ENCODE assay signal across 8 cellular contexts in genomic region chr11:129117595-129118350, GRCh38.
DNase-seq lines count a peak whose midpoint lies in the region; ATAC-seq, FAIRE-seq and TF ChIP-seq lines count a peak whose summit lies in the region.

No MANE protein-coding gene starts in this region.

- peak; percentile 97 for TF ChIP-seq RAD21 in HCT116 (IDR thresholded peaks at IDR 0.05; ENCODE audit: low read depth)

- H3K9me3 ChIP-seq in HCT116 (ENCODE audit: control insufficient read depth in 1 of 2, insufficient read depth in 1 of 2, low read depth in 1 of 2, low read length in 2 of 2) (no peaks in the 10 kb centered on the region), thoracic aorta (no peaks in the 10 kb centered on the region)

- CTCF ChIA-PET in HCT116 (lab: Charles Lee): interaction anchor here (0.6 to 1.4 kb wide), 3 partner anchors 161 to 214 kb away, joined by 3 to 15 read pairs (median 4); no protein-coding TSS in a partner anchor

- POLR2A ChIA-PET in HCT116 (lab: Charles Lee): no interaction called here

- no peak for TF ChIP-seq POLR2A in HCT116 (IDR thresholded peaks at IDR 0.05; ENCODE audit: borderline replicate concordance, extremely low read depth, insufficient read depth, insufficient read length)

- H3K27ac ChIP-seq in HCT116 (ENCODE audit: low read depth, low read length) (no peak overlapping the region), mesendoderm (ENCODE audit: low read depth, low read length) (no peak overlapping the region), thoracic aorta (no peak overlapping the region)

- no peak overlapping the region for H2BK120ac ChIP-seq in mesendoderm (ENCODE audit: low read depth, low read length)

- peak; percentile 90 for FAIRE-seq in TTC549 (lab: Jason Lieb, UNC)

- no peak overlapping the region for H4K5ac ChIP-seq in mesendoderm (ENCODE audit: low read length)

- H3K9ac ChIP-seq in HCT116 (ENCODE audit: low read length): no peak overlapping the region
- no peak overlapping the region for H3K9ac ChIP-seq in mesendoderm (ENCODE audit: low read length)

- no peak overlapping the region for H3K18ac ChIP-seq in mesendoderm (ENCODE audit: low read length)

- no peak overlapping the region for H3K4me2 ChIP-seq in HCT116 (ENCODE audit: low read length)
- H3K4me2 ChIP-seq in mesendoderm (ENCODE audit: low read length): no peak overlapping the region

- H2AK5ac ChIP-seq in mesendoderm (ENCODE audit: low read length): no peak overlapping the region

- no peak overlapping the region for H2BK5ac ChIP-seq in mesendoderm (ENCODE audit: low read length)

- H2AFZ ChIP-seq in HCT116 (ENCODE audit: low read depth, low read length, poor library complexity, severe bottlenecking): no peak overlapping the region

- RAD21 ChIA-PET in HCT116 (lab: Charles Lee; ENCODE audit: low non-redundant PET in 1 of 2, low total read pairs in 2 of 2, uncharacterized antibody in 2 of 2, unreplicated experiment in 2 of 2): interaction anchor here (0.7 to 1.5 kb wide), 2 partner anchors 214 kb away, joined by 3 to 7 read pairs; no protein-coding TSS in a partner anchor

- no peak overlapping the region for H4K8ac ChIP-seq in mesendoderm (ENCODE audit: low read depth, low read length)

- H3K27me3 ChIP-seq in HCT116 (ENCODE audit: insufficient read depth, low read length) (no peaks in the 10 kb centered on the region), mesendoderm (ENCODE audit: insufficient read depth, low read length, poor library complexity) (no peaks in the 10 kb centered on the region), thoracic aorta (replicated peaks; ENCODE audit: insufficient read depth) (no peaks in the 10 kb centered on the region)

- no peak overlapping the region for H3K4ac ChIP-seq in mesendoderm (ENCODE audit: low read depth, low read length)

- H3K79me2 ChIP-seq in HCT116 (ENCODE audit: insufficient read depth, low read length): no peaks in the 10 kb centered on the region
- H3K79me2 ChIP-seq in mesendoderm (ENCODE audit: control insufficient read depth, insufficient read depth, low read length): no peaks in the 10 kb centered on the region

- H4K20me1 ChIP-seq in HCT116 (ENCODE audit: insufficient read depth): no peaks in the 10 kb centered on the region

- H2BK15ac ChIP-seq in mesendoderm (replicated peaks; ENCODE audit: low read depth): no peak overlapping the region

- no peak overlapping the region for H3K56ac ChIP-seq in mesendoderm (ENCODE audit: low read length)

- no TSS peak for BruUV-seq in HCT116 (replicated peaks; lab: Mats Ljungman, UMichigan)

- no peak overlapping the region for H3K23ac ChIP-seq in mesendoderm (ENCODE audit: low read length)

- peak; percentile 2 to 44 for DNase-seq in activated CD4-positive, alpha-beta T cell treated with anti-CD3 and anti-CD28 coated beads for 24 hours (ENCODE audit: low read depth in 2 of 2)
- no peak for DNase-seq in activated CD4-positive, alpha-beta T cell treated with anti-CD3 and anti-CD28 coated beads for 1 hour
- DNase-seq in HCT116 (ENCODE audit: low read depth, low spot score): peak; percentile 63
- peak; percentile 1 for DNase-seq in NCI-H187 treated with DMSO at 0.1 percent for 48 hours (lab: John Stamatoyannopoulos, UW)
- peak; percentile 11 for DNase-seq in effector CD4-positive, alpha-beta T cell
- DNase-seq in mesendoderm: peak; percentile 75
- DNase-seq in thoracic aorta (ENCODE audit: low spot score): no peak

- peak; percentile 71 to 95 (median 92) for TF ChIP-seq CTCF in HCT116 (IDR thresholded peaks at IDR 0.05 in 2 of 3, conservative IDR thresholded peaks at IDR 0.05 in 1 of 3; ENCODE audit: borderline replicate concordance in 1 of 3, insufficient read depth in 1 of 3, low read depth in 2 of 3, low read length in 2 of 3)
- peak; percentile 76 for TF ChIP-seq CTCF in thoracic aorta (IDR thresholded peaks at IDR 0.05)

- peak; percentile 67; the same call in 1 of the 2 replicates for ATAC-seq in HCT116
- ATAC-seq in thoracic aorta (ENCODE audit: insufficient number of reproducible peaks, low FRiP score, low read depth): no peak

- no peaks in the 10 kb centered on the region for H3K79me1 ChIP-seq in mesendoderm (ENCODE audit: low read length)

- H3K4me3 ChIP-seq in HCT116 (replicated peaks in 1 of 2; ENCODE audit: low read depth in 1 of 2, low read length in 2 of 2) (no peak overlapping the region), mesendoderm (ENCODE audit: low read length) (no peak overlapping the region), thoracic aorta (no peak overlapping the region)

- intact Hi-C loops in HCT116 (cut with micrococcal nuclease): loop anchor here (1.0 to 2.0 kb wide), 4 partner anchors 215 to 634 kb away; no protein-coding TSS in a partner anchor

- WGBS in mesendoderm (ENCODE audit: extremely low coverage, insufficient coverage, low lambda C conversion rate): no CpG with 5 or more reads among the region's 6 CpGs

- H3K9me2 ChIP-seq in HCT116 (ENCODE audit: insufficient read depth): no peaks in the 10 kb centered on the region

- H3K4me1 ChIP-seq in HCT116 (ENCODE audit: control insufficient read depth in 1 of 2, insufficient read depth in 2 of 2, low read length in 2 of 2): peaks cover 5 to 12% of the 10 kb centered on the region in 2 experiments; a peak in 3 of 4 replicates
- no peaks in the 10 kb centered on the region for H3K4me1 ChIP-seq in mesendoderm (ENCODE audit: control insufficient read depth, low read depth, low read length)
- no peaks in the 10 kb centered on the region for H3K4me1 ChIP-seq in thoracic aorta (ENCODE audit: control insufficient read depth in 1 of 2, low read depth in 2 of 2)

- H3K36me3 ChIP-seq in HCT116 (ENCODE audit: control insufficient read depth in 1 of 2, insufficient read depth in 2 of 2, low read length in 2 of 2): no peaks in the 10 kb centered on the region
- H3K36me3 ChIP-seq in mesendoderm (ENCODE audit: control insufficient read depth, insufficient read depth, low read length): no peaks in the 10 kb centered on the region
- H3K36me3 ChIP-seq in thoracic aorta: no peaks in the 10 kb centered on the region

TF ChIP-seq in HCT116, 20 proteins besides CTCF, POLR2A, EP300 and RAD21 (continues in another document):
- no peak for TF ChIP-seq EZH2 (IDR thresholded peaks at IDR 0.05)
- no peak for TF ChIP-seq JUND (IDR thresholded peaks at IDR 0.05)
- TF ChIP-seq EGR1 (IDR thresholded peaks at IDR 0.05; ENCODE audit: low read depth): no peak
- no peak for TF ChIP-seq CBX3 (IDR thresholded peaks at IDR 0.05; ENCODE audit: low read depth)
- TF ChIP-seq FOSL1 (IDR thresholded peaks at IDR 0.05; ENCODE audit: low read depth): no peak
- no peak for TF ChIP-seq CEBPB (IDR thresholded peaks at IDR 0.05; ENCODE audit: low read depth)
- no peak for TF ChIP-seq TCF7L2 (IDR thresholded peaks at IDR 0.05; ENCODE audit: borderline replicate concordance, extremely low read depth, insufficient read depth, insufficient read length)
- no peak for TF ChIP-seq REST (IDR thresholded peaks at IDR 0.05; ENCODE audit: low read depth)
- no peak for TF ChIP-seq EZH2phosphoT487 (IDR thresholded peaks at IDR 0.05; ENCODE audit: borderline replicate concordance)
- TF ChIP-seq YY1 (IDR thresholded peaks at IDR 0.05; ENCODE audit: extremely low read depth, insufficient replicate concordance, low read depth, low read length): no peak
- no peak for TF ChIP-seq ZFX (IDR thresholded peaks at IDR 0.05)
- no peak for TF ChIP-seq MAX (IDR thresholded peaks at IDR 0.05)
- TF ChIP-seq SRF (IDR thresholded peaks at IDR 0.05; ENCODE audit: low read depth): no peak
- no peak for TF ChIP-seq ATF3 (IDR thresholded peaks at IDR 0.05)
- no peak for TF ChIP-seq SIN3A (IDR thresholded peaks at IDR 0.05; ENCODE audit: low read depth)

Comparison
In these comparisons a context has a peak if more than half of its experiments do, and no peak if none do; other contexts are left out.
1. DNase-seq: peak in activated CD4-positive, alpha-beta T cell treated with anti-CD3 and anti-CD28 coated beads for 24 hours (2 of 2), HCT116 (single experiment), NCI-H187 treated with DMSO at 0.1 percent for 48 hours (single experiment), effector CD4-positive, alpha-beta T cell (single experiment) and mesendoderm (single experiment); none in activated CD4-positive, alpha-beta T cell treated with anti-CD3 and anti-CD28 coated beads for 1 hour (single experiment) and thoracic aorta (single experiment).